In the genomic region with DNA sequence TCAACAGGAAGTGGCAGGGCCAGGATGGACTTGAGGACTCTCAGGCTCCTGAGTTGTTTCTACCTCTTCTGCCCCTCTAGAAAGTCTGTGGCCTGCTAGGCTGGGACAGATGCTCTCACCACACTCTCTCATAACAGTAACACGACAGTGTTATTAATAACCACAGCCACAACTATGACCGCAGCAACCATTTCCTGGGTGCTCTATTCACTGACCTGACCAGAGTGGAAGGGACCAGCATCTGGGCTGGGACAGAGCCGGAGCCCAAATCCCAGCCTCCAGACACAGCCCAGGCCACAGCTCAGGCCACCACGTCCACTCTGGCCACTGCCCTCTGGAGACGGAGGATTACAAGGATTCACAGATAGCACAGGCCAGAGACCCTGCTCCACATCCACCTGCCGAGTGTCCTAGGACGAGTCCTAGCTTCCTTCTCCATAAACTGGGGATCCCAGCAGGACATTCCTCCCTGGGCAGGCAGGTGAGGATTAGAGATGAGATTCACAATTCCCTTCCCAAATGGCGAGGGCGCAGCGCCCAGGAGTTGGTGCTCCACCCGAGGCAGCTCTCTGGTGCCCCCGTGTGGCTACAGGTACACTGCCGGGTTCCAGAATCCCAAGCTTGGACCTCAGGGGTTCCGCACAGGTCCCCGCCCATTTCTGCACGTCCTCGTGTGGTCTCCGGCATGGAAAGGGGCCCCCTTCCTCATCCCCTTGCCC, we compare ENCODE assay signal across 9 cellular contexts. TPM values are rescaled to one million over a fixed set of nuclear protein-coding genes. Genes with fewer than 3 reads are reported as not detected.
A peak's percentile ranks its signal among the peaks of the same experiment; 100 is the strongest.
DNase-seq lines count a peak whose midpoint lies in the region; FAIRE-seq and TF ChIP-seq lines count a peak whose summit lies in the region.
"Had no signal": no experiment of that assay in that cellular context is flagged by ENCODE, and none has a peak within 500 bp of the region (broad histone marks: within the 10 kb centered on the region; RNA-seq: fewer than 3 reads in every experiment).

No MANE protein-coding gene starts in this region.

- CTCF ChIA-PET in activated CD4-positive, alpha-beta memory T cell treated with anti-CD3 and anti-CD28 coated beads for 36 hours (lab: Charles Lee), result interaction anchor here (0.6 to 2.3 kb wide), 16 partner anchors 8 to 1071 kb away, joined by 3 to 14 read pairs (median 4); no protein-coding TSS in a partner anchor
- CTCF ChIA-PET in endothelial cell of umbilical vein (lab: Charles Lee), result interaction anchor here (0.5 to 1.7 kb wide), 29 partner anchors 8 to 758 kb away, joined by 3 to 36 read pairs (median 4); partner anchors contain the start of gene PNPLA3

- H3K4me2 ChIP-seq in endothelial cell of umbilical vein (ENCODE audit: insufficient read depth, low read length), result no peak overlapping the region
- H3K4me2 ChIP-seq: BLaER1 had no signal

- intact Hi-C loops in activated CD4-positive, alpha-beta memory T cell treated with anti-CD3 and anti-CD28 coated beads for 36 hours (cut with micrococcal nuclease), result no loop called here
- intact Hi-C loops in endothelial cell of umbilical vein (cut with micrococcal nuclease), result loop anchor here (2.0 kb wide), 1 partner anchor 496 kb away; no protein-coding TSS in a partner anchor
- intact Hi-C loops in vagina (cut with DNase I), result loop anchor here (10.0 kb wide), 1 partner anchor 610 kb away; no protein-coding TSS in a partner anchor

- DNase-seq in NCI-H1092 treated with DMSO at 0.1 percent for 48 hours (lab: John Stamatoyannopoulos, UW), result peak; percentile 1
- no peak for DNase-seq in NCI-H1092 (lab: John Stamatoyannopoulos, UW)
- DNase-seq in HFF-Myc (ENCODE audit: extremely low read depth, low read depth), result no peak
- DNase-seq in NCI-H1930 (lab: John Stamatoyannopoulos, UW), result peak; percentile 10 to 12
- DNase-seq in activated CD4-positive, alpha-beta memory T cell treated with anti-CD3 and anti-CD28 coated beads for 36 hours, result peak; percentile 59
- DNase-seq in endothelial cell of umbilical vein (ENCODE audit: low read depth, low spot score), result peak; percentile 25
- peak; percentile 79 for DNase-seq in nephron progenitor cell
- DNase-seq in vagina (ENCODE audit: extremely low spot score in 2 of 2), result no peak

- H3K4me3 Mint-ChIP-seq in activated CD4-positive, alpha-beta memory T cell treated with anti-CD3 and anti-CD28 coated beads for 36 hours, result no peak overlapping the region
- no peak overlapping the region for H3K4me3 Mint-ChIP-seq in nephron progenitor cell

- peak; percentile 67 for FAIRE-seq in endothelial cell of umbilical vein (lab: Jason Lieb, UNC)

- H3K36me3 ChIP-seq in endothelial cell of umbilical vein (ENCODE audit: control insufficient read depth in 2 of 2, extremely low read depth in 1 of 2, insufficient read depth in 2 of 2, low read length in 2 of 2) (no peaks in the 10 kb centered on the region), vagina (no peaks in the 10 kb centered on the region)
- H3K36me3 ChIP-seq: BLaER1 had no signal

- no peaks in the 10 kb centered on the region for H3K27me3 ChIP-seq in endothelial cell of umbilical vein (ENCODE audit: control insufficient read depth in 2 of 2, insufficient read depth in 2 of 2, low read length in 2 of 2)
- H3K27me3 ChIP-seq in vagina, result no peaks in the 10 kb centered on the region
- H3K27me3 ChIP-seq: BLaER1 had no signal

- no TSS peak for BruUV-seq in endothelial cell of umbilical vein (replicated peaks; lab: Mats Ljungman, UMichigan)

- TF ChIP-seq POLR2A in endothelial cell of umbilical vein (IDR thresholded peaks at IDR 0.05; ENCODE audit: low read depth, low read length), result no peak
- no peak for TF ChIP-seq POLR2A in vagina (IDR thresholded peaks at IDR 0.05)

- no peak overlapping the region for H3K9ac ChIP-seq in endothelial cell of umbilical vein (replicated peaks; ENCODE audit: extremely low read depth, insufficient read depth, low read length)
- H3K9ac ChIP-seq: BLaER1 had no signal

- H3K4me1 ChIP-seq in endothelial cell of umbilical vein (ENCODE audit: control insufficient read depth, extremely low read depth, insufficient read depth, low read length) (no peaks in the 10 kb centered on the region), vagina (no peaks in the 10 kb centered on the region)

- H3K79me2 ChIP-seq in endothelial cell of umbilical vein (ENCODE audit: control insufficient read depth, insufficient read depth, low read length), result no peaks in the 10 kb centered on the region

- POLR2A ChIA-PET in activated CD4-positive, alpha-beta memory T cell treated with anti-CD3 and anti-CD28 coated beads for 36 hours (lab: Charles Lee), result no interaction called here
- POLR2A ChIA-PET in endothelial cell of umbilical vein (lab: Charles Lee), result no interaction called here

- dilution Hi-C loops in endothelial cell of umbilical vein (cut with MboI; ENCODE audit: extremely low pct_ligation_motif_present, low sequenced_read_pairs), result no loop called here

- no peaks in the 10 kb centered on the region for H3K4me1 Mint-ChIP-seq in activated CD4-positive, alpha-beta memory T cell treated with anti-CD3 and anti-CD28 coated beads for 36 hours (ENCODE audit: low read depth)
- H3K4me1 Mint-ChIP-seq in nephron progenitor cell, result no peaks in the 10 kb centered on the region

- H3K4me3 ChIP-seq in HFF-Myc (replicated peaks; ENCODE audit: low read depth, low read length) (no peak overlapping the region), endothelial cell of umbilical vein (replicated peaks in 1 of 3; ENCODE audit: insufficient read depth in 1 of 3, low read depth in 1 of 3, low read length in 3 of 3) (no peak overlapping the region), vagina (no peak overlapping the region)
- H3K4me3 ChIP-seq: BLaER1 had no signal

- no peaks in the 10 kb centered on the region for H3K9me3 Mint-ChIP-seq in activated CD4-positive, alpha-beta memory T cell treated with anti-CD3 and anti-CD28 coated beads for 36 hours
- no peaks in the 10 kb centered on the region for H3K9me3 Mint-ChIP-seq in nephron progenitor cell

- no peaks in the 10 kb centered on the region for H3K36me3 Mint-ChIP-seq in activated CD4-positive, alpha-beta memory T cell treated with anti-CD3 and anti-CD28 coated beads for 36 hours
- H3K36me3 Mint-ChIP-seq in nephron progenitor cell (ENCODE audit: low read depth), result no peaks in the 10 kb centered on the region

- no peak overlapping the region for H3K27ac Mint-ChIP-seq in activated CD4-positive, alpha-beta memory T cell treated with anti-CD3 and anti-CD28 coated beads for 36 hours
- H3K27ac Mint-ChIP-seq in nephron progenitor cell, result no peak overlapping the region

- no peaks in the 10 kb centered on the region for H3K9me1 ChIP-seq in endothelial cell of umbilical vein (replicated peaks; ENCODE audit: control insufficient read depth, extremely low read depth, insufficient read depth, low read length)

- no peak overlapping the region for H2AFZ ChIP-seq in endothelial cell of umbilical vein (ENCODE audit: low read depth, low read length)

- H3K9me3 ChIP-seq in endothelial cell of umbilical vein (replicated peaks; ENCODE audit: control insufficient read depth, insufficient read depth, low read length) (no peaks in the 10 kb centered on the region), vagina (no peaks in the 10 kb centered on the region)
- H3K9me3 ChIP-seq: BLaER1 had no signal

- H3K27ac ChIP-seq in endothelial cell of umbilical vein (ENCODE audit: insufficient read depth, low read depth, low read length) (no peak overlapping the region), vagina (no peak overlapping the region)
- H3K27ac ChIP-seq: BLaER1 had no signal

- H4K20me1 ChIP-seq in endothelial cell of umbilical vein (replicated peaks; ENCODE audit: control insufficient read depth, extremely low read depth, insufficient read depth, low read length), result no peaks in the 10 kb centered on the region
- H4K20me1 ChIP-seq: BLaER1 had no signal

- H3K27me3 Mint-ChIP-seq in activated CD4-positive, alpha-beta memory T cell treated with anti-CD3 and anti-CD28 coated beads for 36 hours, result peaks cover 29% of the 10 kb centered on the region
- peaks cover 47% of the 10 kb centered on the region for H3K27me3 Mint-ChIP-seq in nephron progenitor cell (ENCODE audit: low read depth, poor library complexity)

- TF ChIP-seq CTCF in HFF-Myc (IDR thresholded peaks at IDR 0.05; ENCODE audit: low read depth, low read length, missing control alignments) (peak; percentile 93), endothelial cell of umbilical vein (IDR thresholded peaks at IDR 0.05; ENCODE audit: extremely low read depth in 1 of 2, insufficient read depth in 1 of 2, low read depth in 1 of 2, low read length in 2 of 2) (peak; percentile 79 to 92), nephron progenitor cell (IDR thresholded peaks at IDR 0.05) (peak; percentile 79), vagina (IDR thresholded peaks at IDR 0.05) (peak in 2 of 3 experiments; percentile 38 to 56)

RNA-seq across cellular contexts. Expression of gene PNPLA5, which starts 7.1 kb away (rescaled TPM):
- not detected for total RNA-seq in activated CD4-positive, alpha-beta memory T cell treated with anti-CD3 and anti-CD28 coated beads for 36 hours
- total RNA-seq in endothelial cell of umbilical vein (not detected in 2 replicates), vagina (not detected)
- polyA plus RNA-seq in endothelial cell of umbilical vein, result not detected in 2 replicates
- not detected in 2 replicates for polyA plus RNA-seq in endothelial cell of umbilical vein (2011; cell fraction: cytosol; rRNA removed)
- polyA plus RNA-seq in endothelial cell of umbilical vein (2011; cell fraction: nucleus; rRNA removed), result not detected in 2 replicates
- polyA plus RNA-seq in endothelial cell of umbilical vein (2012), result not detected in 2 replicates
- not detected in 2 replicates for polyA minus RNA-seq in endothelial cell of umbilical vein
- not detected for polyA minus RNA-seq in endothelial cell of umbilical vein (2011; cell fraction: cytosol; rRNA and poly(A)+ RNA removed)
- not detected in 2 replicates for polyA minus RNA-seq in endothelial cell of umbilical vein (2011; cell fraction: nucleus; rRNA and poly(A)+ RNA removed)

RNA-seq across cellular contexts. Expression of gene SULT4A1, which starts 22.4 kb away (rescaled TPM):
- total RNA-seq in activated CD4-positive, alpha-beta memory T cell treated with anti-CD3 and anti-CD28 coated beads for 36 hours, result not detected
- total RNA-seq in endothelial cell of umbilical vein (0.14 TPM in 1 of 2 replicates, not detected in the other), vagina (3.2 TPM)
- polyA plus RNA-seq in endothelial cell of umbilical vein, result 0.48 and 0.49 TPM in 2 replicates
- polyA plus RNA-seq in endothelial cell of umbilical vein (2011; cell fraction: cytosol; rRNA removed), result 0.25 and 0.31 TPM in 2 replicates
- polyA plus RNA-seq in endothelial cell of umbilical vein (2011; cell fraction: nucleus; rRNA removed), result 2.5 and 3.5 TPM in 2 replicates
- 1.4 and 2.0 TPM in 2 replicates for polyA plus RNA-seq in endothelial cell of umbilical vein (2012)
- 0.08 and 0.46 TPM in 2 replicates for polyA minus RNA-seq in endothelial cell of umbilical vein
- not detected for polyA minus RNA-seq in endothelial cell of umbilical vein (2011; cell fraction: cytosol; rRNA and poly(A)+ RNA removed)
- polyA minus RNA-seq in endothelial cell of umbilical vein (2011; cell fraction: nucleus; rRNA and poly(A)+ RNA removed), result 0.67 and 1.3 TPM in 2 replicates

RNA-seq across cellular contexts. Expression of gene PNPLA3, which starts 38.8 kb away (rescaled TPM):
- under 1 TPM; 0.31 to 0.50 TPM for total RNA-seq in activated CD4-positive, alpha-beta memory T cell treated with anti-CD3 and anti-CD28 coated beads for 36 hours
- total RNA-seq in endothelial cell of umbilical vein (12.1 and 12.3 TPM in 2 replicates), vagina (not detected)
- polyA plus RNA-seq in endothelial cell of umbilical vein, result 5.3 TPM in 2 replicates
- polyA plus RNA-seq in endothelial cell of umbilical vein (2011; cell fraction: cytosol; rRNA removed), result 4.0 and 4.6 TPM in 2 replicates
- polyA plus RNA-seq in endothelial cell of umbilical vein (2011; cell fraction: nucleus; rRNA removed), result 18.8 and 24.0 TPM in 2 replicates
- 3.0 and 4.2 TPM in 2 replicates for polyA plus RNA-seq in endothelial cell of umbilical vein (2012)
- 11.0 and 15.2 TPM in 2 replicates for polyA minus RNA-seq in endothelial cell of umbilical vein
- polyA minus RNA-seq in endothelial cell of umbilical vein (2011; cell fraction: cytosol; rRNA and poly(A)+ RNA removed), result 3.9 TPM
- polyA minus RNA-seq in endothelial cell of umbilical vein (2011; cell fraction: nucleus; rRNA and poly(A)+ RNA removed), result 8.3 and 11.9 TPM in 2 replicates

Comparison
In these comparisons a context has a peak if more than half of its experiments do, and no peak if none do; other contexts are left out.
1. DNase-seq: peak in NCI-H1092 treated with DMSO at 0.1 percent for 48 hours (single experiment), NCI-H1930 (2 of 2), activated CD4-positive, alpha-beta memory T cell treated with anti-CD3 and anti-CD28 coated beads for 36 hours (single experiment), endothelial cell of umbilical vein (single experiment) and nephron progenitor cell (single experiment); none in NCI-H1092 (single experiment), HFF-Myc (single experiment) and vagina (0 of 2).
2. Peak in every context shown above with its lines, with median percentiles within 50 percentile points of each other: CTCF ChIP-seq.